ENCODE assay signal across 11 cellular contexts in genomic region chr3:190229632-190230424, GRCh38.
DNase-seq lines count a peak whose midpoint lies in the region; ATAC-seq and TF ChIP-seq lines count a peak whose summit lies in the region.
"Had no signal": no experiment of that assay in that cellular context is flagged by ENCODE, and none has a peak within 500 bp of the region (broad histone marks: within the 10 kb centered on the region; RNA-seq: fewer than 3 reads in every experiment).

No MANE protein-coding gene starts in this region.

- no peak overlapping the region for H3K27ac Mint-ChIP-seq in progenitor cell of endocrine pancreas
- H3K27ac Mint-ChIP-seq: activated CD8-positive, alpha-beta memory T cell treated with anti-CD3 and anti-CD28 coated beads, Interleukin-2, amount 10 ng/mL, durations not matched to agents 7 days and 5 days had no signal

- H3K4me3 ChIP-seq in gastrocnemius medialis: no peak overlapping the region
- H3K4me3 ChIP-seq: BLaER1 had no signal

- intact Hi-C loops in gastrocnemius medialis (cut with DNase I; ENCODE audit: low total_unique reads): no loop called here

- H3K36me3 Mint-ChIP-seq in progenitor cell of endocrine pancreas (ENCODE audit: insufficient read depth): no peaks in the 10 kb centered on the region
- H3K36me3 Mint-ChIP-seq: activated CD8-positive, alpha-beta memory T cell treated with anti-CD3 and anti-CD28 coated beads, Interleukin-2, amount 10 ng/mL, durations not matched to agents 7 days and 5 days had no signal

- peak; percentile 57 for ATAC-seq in HG02798 (IDR thresholded peaks at IDR 0.05; ENCODE audit: poor library complexity, unreplicated experiment)
- ATAC-seq in foreskin keratinocyte: peak; percentile 69
- ATAC-seq in gastrocnemius medialis: no peak
- ATAC-seq: activated CD8-positive, alpha-beta memory T cell treated with anti-CD3 and anti-CD28 coated beads, Interleukin-2, amount 10 ng/mL, durations not matched to agents 7 days and 5 days had no signal

- DNase-seq in CD1c-positive myeloid dendritic cell (ENCODE audit: extremely low spot score): peak; percentile 43
- peak; percentile 67 for DNase-seq in RPMI7951 (ENCODE audit: low read depth)
- peak; percentile 96 to 98 for DNase-seq in foreskin keratinocyte
- no peak for DNase-seq in activated effector memory CD4-positive, alpha-beta T cell treated with anti-CD3 and anti-CD28 coated beads, Interleukin-2, amount 50 U/mL, for 16 hours
- no peak for DNase-seq in gastrocnemius medialis
- DNase-seq in progenitor cell of endocrine pancreas (ENCODE audit: low spot score, unreplicated experiment): no peak
- DNase-seq in NOMO-1 treated with dmso at 0.1 percent for 144 hours (lab: John Stamatoyannopoulos, UW; ENCODE audit: unreplicated experiment): no peak
- DNase-seq: activated CD8-positive, alpha-beta memory T cell treated with anti-CD3 and anti-CD28 coated beads, Interleukin-2, amount 10 ng/mL, durations not matched to agents 7 days and 5 days; NCI-H2081 had no signal

- TF ChIP-seq CTCF in foreskin keratinocyte (conservative IDR thresholded peaks at IDR 0.05) (no peak), gastrocnemius medialis (IDR thresholded peaks at IDR 0.05 in 4 of 5, conservative IDR thresholded peaks at IDR 0.05 in 1 of 5) (no peak), progenitor cell of endocrine pancreas (IDR thresholded peaks at IDR 0.05; ENCODE audit: unreplicated experiment) (no peak)

- no peaks in the 10 kb centered on the region for H3K9me3 ChIP-seq in gastrocnemius medialis
- H3K9me3 ChIP-seq: BLaER1 had no signal

- H3K27me3 Mint-ChIP-seq in progenitor cell of endocrine pancreas: no peaks in the 10 kb centered on the region

- H3K27me3 ChIP-seq in foreskin keratinocyte: no peaks in the 10 kb centered on the region
- H3K27me3 ChIP-seq in gastrocnemius medialis: no peaks in the 10 kb centered on the region
- H3K27me3 ChIP-seq: BLaER1 had no signal

- H3K36me3 ChIP-seq in gastrocnemius medialis: no peaks in the 10 kb centered on the region
- H3K36me3 ChIP-seq: BLaER1 had no signal

- no peaks in the 10 kb centered on the region for H3K9me3 Mint-ChIP-seq in progenitor cell of endocrine pancreas (ENCODE audit: low read depth)

- no peak overlapping the region for H3K4me3 Mint-ChIP-seq in progenitor cell of endocrine pancreas (ENCODE audit: low read depth)
- H3K4me3 Mint-ChIP-seq: activated CD8-positive, alpha-beta memory T cell treated with anti-CD3 and anti-CD28 coated beads, Interleukin-2, amount 10 ng/mL, durations not matched to agents 7 days and 5 days had no signal

- in situ Hi-C loops in gastrocnemius medialis (cut with MboI; ENCODE audit: low sequenced_read_pairs in 4 of 4): loop anchor here in 2 of 4 donors (10.0 kb wide), 1 partner anchor 95 kb away; the partner anchor contains the start of gene CLDN1 (in 2 of the 2)

- peaks cover 25% of the 10 kb centered on the region for H3K4me1 ChIP-seq in foreskin keratinocyte
- H3K4me1 ChIP-seq in gastrocnemius medialis: no peaks in the 10 kb centered on the region
- H3K4me1 ChIP-seq: BLaER1 had no signal

- no peaks in the 10 kb centered on the region for H3K4me1 Mint-ChIP-seq in progenitor cell of endocrine pancreas (ENCODE audit: low read depth)
- H3K4me1 Mint-ChIP-seq: activated CD8-positive, alpha-beta memory T cell treated with anti-CD3 and anti-CD28 coated beads, Interleukin-2, amount 10 ng/mL, durations not matched to agents 7 days and 5 days had no signal

- peak overlapping the region; percentile 79 for H3K27ac ChIP-seq in foreskin keratinocyte
- no peak overlapping the region for H3K27ac ChIP-seq in gastrocnemius medialis
- H3K27ac ChIP-seq: BLaER1 had no signal

- no peak for TF ChIP-seq POLR2A in gastrocnemius medialis (IDR thresholded peaks at IDR 0.05)

Comparison
In these comparisons a context has a peak if more than half of its experiments do, and no peak if none do; other contexts are left out.
1. DNase-seq: peak in CD1c-positive myeloid dendritic cell (single experiment), RPMI7951 (single experiment) and foreskin keratinocyte (2 of 2); none in activated effector memory CD4-positive, alpha-beta T cell treated with anti-CD3 and anti-CD28 coated beads, Interleukin-2, amount 50 U/mL, for 16 hours (single experiment), gastrocnemius medialis (0 of 2), progenitor cell of endocrine pancreas (single experiment) and NOMO-1 treated with dmso at 0.1 percent for 144 hours (single experiment).
2. ATAC-seq: peak in HG02798 (single experiment) and foreskin keratinocyte (single experiment); none in gastrocnemius medialis (0 of 2).